Comparison of ENCODE assay signal across 1 cellular context in the genomic region with DNA sequence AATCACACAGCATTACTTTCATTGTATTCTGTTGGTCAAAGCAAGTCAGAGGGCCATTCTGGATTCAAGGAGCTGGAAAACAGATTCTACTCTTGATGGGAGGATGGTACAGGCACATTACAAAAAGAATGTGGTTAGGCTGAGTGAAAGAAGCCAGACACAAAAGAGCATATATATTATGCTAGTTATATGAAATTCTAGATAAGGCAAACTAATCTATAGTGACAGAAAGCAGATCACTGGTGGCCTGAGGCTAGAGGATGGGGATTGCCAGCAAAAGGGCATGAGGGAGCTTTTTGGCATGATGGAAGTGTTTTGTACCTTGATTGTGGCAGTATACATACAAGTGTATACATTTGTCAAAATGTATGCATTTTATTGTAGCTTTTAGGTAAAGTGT.
TF ChIP-seq lines count a peak whose summit lies in the region.

No MANE protein-coding gene starts in this region.

TF ChIP-seq in SK-N-SH treated with all-trans-retinoic acid at 6 μM for 48 hours, 23 proteins besides CTCF, POLR2A, EP300 and RAD21 (continued from another document):
- TF ChIP-seq, protein P1, sequence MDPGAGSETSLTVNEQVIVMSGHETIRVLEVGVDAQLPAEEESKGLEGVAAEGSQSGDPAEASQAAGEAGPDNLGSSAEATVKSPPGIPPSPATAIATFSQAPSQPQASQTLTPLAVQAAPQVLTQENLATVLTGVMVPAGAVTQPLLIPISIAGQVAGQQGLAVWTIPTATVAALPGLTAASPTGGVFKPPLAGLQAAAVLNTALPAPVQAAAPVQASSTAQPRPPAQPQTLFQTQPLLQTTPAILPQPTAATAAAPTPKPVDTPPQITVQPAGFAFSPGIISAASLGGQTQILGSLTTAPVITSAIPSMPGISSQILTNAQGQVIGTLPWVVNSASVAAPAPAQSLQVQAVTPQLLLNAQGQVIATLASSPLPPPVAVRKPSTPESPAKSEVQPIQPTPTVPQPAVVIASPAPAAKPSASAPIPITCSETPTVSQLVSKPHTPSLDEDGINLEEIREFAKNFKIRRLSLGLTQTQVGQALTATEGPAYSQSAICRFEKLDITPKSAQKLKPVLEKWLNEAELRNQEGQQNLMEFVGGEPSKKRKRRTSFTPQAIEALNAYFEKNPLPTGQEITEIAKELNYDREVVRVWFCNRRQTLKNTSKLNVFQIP (CRISPR knock-in tag; IDR thresholded peaks at IDR 0.05; ENCODE audit: borderline replicate concordance, low read depth), result no peak
- peak; percentile 44; the same call in 1 of the 2 replicates for TF ChIP-seq CSDC2 (CRISPR knock-in tag; IDR thresholded peaks at IDR 0.05)
- peak; percentile 74; the same call in 1 of the 2 replicates for TF ChIP-seq GLIS3 (CRISPR knock-in tag; IDR thresholded peaks at IDR 0.05)
- TF ChIP-seq RARB (CRISPR knock-in tag; IDR thresholded peaks at IDR 0.05), result no peak
- peak; percentile 92 for TF ChIP-seq TCF4 (CRISPR knock-in tag; IDR thresholded peaks at IDR 0.05; ENCODE audit: borderline replicate concordance)
